ENCODE assay signal across 1 cellular context in the genomic region with DNA sequence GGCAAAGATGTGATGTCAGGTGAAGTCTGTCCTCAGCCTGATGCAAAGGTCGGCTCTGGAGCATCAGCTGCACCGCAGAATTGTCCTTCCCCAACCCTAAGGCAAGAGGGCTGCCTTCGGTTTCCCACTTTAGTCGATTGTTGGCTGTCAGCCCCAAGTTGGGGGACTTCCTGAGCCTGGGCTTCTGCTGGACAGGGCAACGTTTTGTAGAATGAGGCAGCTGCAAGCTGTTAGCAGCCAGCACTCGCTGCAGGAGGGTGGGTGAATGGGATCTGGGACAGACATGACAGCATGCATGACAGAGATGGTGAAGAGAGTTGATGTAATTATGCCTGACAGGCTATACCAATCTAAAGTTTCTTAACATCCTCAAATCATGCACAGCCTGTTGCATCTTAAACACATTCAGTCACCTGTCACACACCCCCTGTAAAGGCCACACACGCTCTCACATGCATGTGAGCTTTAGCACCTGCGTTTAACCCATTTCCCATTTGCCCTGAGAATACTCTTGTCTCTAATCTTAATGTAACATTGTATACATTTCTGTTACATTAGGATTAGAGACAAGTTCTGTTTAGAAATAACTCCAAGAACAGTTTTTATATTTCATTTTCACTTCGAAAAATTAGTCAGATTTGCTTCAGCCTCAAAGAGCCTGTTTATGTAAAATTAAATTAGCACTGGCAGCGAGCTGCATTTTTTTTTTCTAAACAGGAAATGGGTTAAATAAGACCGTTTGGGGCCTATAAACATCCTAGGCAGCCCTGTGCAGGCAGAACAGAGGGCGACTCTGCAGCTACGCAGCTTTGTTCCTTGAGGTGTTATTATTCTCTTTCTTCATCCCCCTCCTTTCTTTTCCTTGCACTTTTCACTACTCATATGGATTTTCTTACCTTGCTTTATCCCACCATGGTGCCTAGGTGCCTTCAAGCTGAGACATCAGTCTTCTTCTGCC.
TF ChIP-seq lines count a peak whose summit lies in the region.

No MANE protein-coding gene starts in this region.

TF ChIP-seq in SK-N-SH, 30 proteins besides CTCF, POLR2A, EP300 and RAD21:
- TF ChIP-seq YY1 (IDR thresholded peaks at IDR 0.05; ENCODE audit: low read depth) (no peak), TCF12 (IDR thresholded peaks at IDR 0.05) (no peak), POLR2AphosphoS5 (IDR thresholded peaks at IDR 0.05; ENCODE audit: low read depth, low read length) (no peak), CHD2 (IDR thresholded peaks at IDR 0.05; ENCODE audit: low read length, partially characterized antibody) (no peak), JUND (IDR thresholded peaks at IDR 0.05) (no peak), ELF1 (IDR thresholded peaks at IDR 0.05) (no peak), RCOR1 (IDR thresholded peaks at IDR 0.05; ENCODE audit: low read length) (no peak), RFX5 (IDR thresholded peaks at IDR 0.05; ENCODE audit: low read length) (no peak), FOXJ3 (CRISPR knock-in tag; IDR thresholded peaks at IDR 0.05) (no peak)
- TF ChIP-seq, protein P1, sequence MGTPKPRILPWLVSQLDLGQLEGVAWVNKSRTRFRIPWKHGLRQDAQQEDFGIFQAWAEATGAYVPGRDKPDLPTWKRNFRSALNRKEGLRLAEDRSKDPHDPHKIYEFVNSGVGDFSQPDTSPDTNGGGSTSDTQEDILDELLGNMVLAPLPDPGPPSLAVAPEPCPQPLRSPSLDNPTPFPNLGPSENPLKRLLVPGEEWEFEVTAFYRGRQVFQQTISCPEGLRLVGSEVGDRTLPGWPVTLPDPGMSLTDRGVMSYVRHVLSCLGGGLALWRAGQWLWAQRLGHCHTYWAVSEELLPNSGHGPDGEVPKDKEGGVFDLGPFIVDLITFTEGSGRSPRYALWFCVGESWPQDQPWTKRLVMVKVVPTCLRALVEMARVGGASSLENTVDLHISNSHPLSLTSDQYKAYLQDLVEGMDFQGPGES (IDR thresholded peaks at IDR 0.05; ENCODE audit: low read depth, low read length): no peak
- TF ChIP-seq, protein P2, sequence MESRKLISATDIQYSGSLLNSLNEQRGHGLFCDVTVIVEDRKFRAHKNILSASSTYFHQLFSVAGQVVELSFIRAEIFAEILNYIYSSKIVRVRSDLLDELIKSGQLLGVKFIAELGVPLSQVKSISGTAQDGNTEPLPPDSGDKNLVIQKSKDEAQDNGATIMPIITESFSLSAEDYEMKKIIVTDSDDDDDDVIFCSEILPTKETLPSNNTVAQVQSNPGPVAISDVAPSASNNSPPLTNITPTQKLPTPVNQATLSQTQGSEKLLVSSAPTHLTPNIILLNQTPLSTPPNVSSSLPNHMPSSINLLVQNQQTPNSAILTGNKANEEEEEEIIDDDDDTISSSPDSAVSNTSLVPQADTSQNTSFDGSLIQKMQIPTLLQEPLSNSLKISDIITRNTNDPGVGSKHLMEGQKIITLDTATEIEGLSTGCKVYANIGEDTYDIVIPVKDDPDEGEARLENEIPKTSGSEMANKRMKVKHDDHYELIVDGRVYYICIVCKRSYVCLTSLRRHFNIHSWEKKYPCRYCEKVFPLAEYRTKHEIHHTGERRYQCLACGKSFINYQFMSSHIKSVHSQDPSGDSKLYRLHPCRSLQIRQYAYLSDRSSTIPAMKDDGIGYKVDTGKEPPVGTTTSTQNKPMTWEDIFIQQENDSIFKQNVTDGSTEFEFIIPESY (IDR thresholded peaks at IDR 0.05; ENCODE audit: borderline replicate concordance, low read depth): no peak
